In genomic region chr1:207753611-207754010, GRCh38 we compare ENCODE assay signal across 10 cellular contexts.
DNase-seq lines count a peak whose midpoint lies in the region; FAIRE-seq and TF ChIP-seq lines count a peak whose summit lies in the region.
"Had no signal": no experiment of that assay in that cellular context is flagged by ENCODE, and none has a peak within 500 bp of the region (broad histone marks: within the 10 kb centered on the region; RNA-seq: fewer than 3 reads in every experiment).

No MANE protein-coding gene starts in this region.

- TF ChIP-seq CTCF in epithelial cell of esophagus (IDR thresholded peaks at IDR 0.05; ENCODE audit: insufficient read depth, low read depth, low read length, missing control alignments) (no peak), parathyroid adenoma (IDR thresholded peaks at IDR 0.05) (no peak)

- DNase-seq in OCI-M1 (lab: John Stamatoyannopoulos, UW): peak; percentile 42
- DNase-seq in epithelial cell of esophagus (ENCODE audit: low read depth): no peak
- no peak for DNase-seq in GM03348 (ENCODE audit: low spot score)
- no peak for DNase-seq in SW480 (ENCODE audit: low spot score)
- no peak for DNase-seq in GM19239 (ENCODE audit: insufficient read length, low spot score)
- DNase-seq in KBM-7: no peak
- DNase-seq: brain microvascular endothelial cell, occipital lobe had no signal

- H3K4me3 ChIP-seq in GM08714 (ENCODE audit: low read length) (peak overlapping the region; percentile 78), epithelial cell of esophagus (ENCODE audit: low read length) (peak overlapping the region; percentile 91), parathyroid adenoma (ENCODE audit: low read depth, low read length) (peak overlapping the region; percentile 40)

- no peaks in the 10 kb centered on the region for H3K9me3 ChIP-seq in parathyroid adenoma (ENCODE audit: control insufficient read depth, low read length)

- in situ Hi-C loops in KBM-7 (cut with MboI; ENCODE audit: low pct_unique_long_range_greater_than_20kb, low sequenced_read_pairs): no loop called here

- H3K4me1 ChIP-seq in parathyroid adenoma: peaks cover 2% of the 10 kb centered on the region

- no peak for FAIRE-seq in GM19239 (lab: Jason Lieb, UNC)

- no peaks in the 10 kb centered on the region for H3K27me3 ChIP-seq in parathyroid adenoma (ENCODE audit: control insufficient read depth, insufficient read depth, low read length)
- H3K27me3 ChIP-seq: brain microvascular endothelial cell had no signal

- no peak overlapping the region for H2AFZ ChIP-seq in parathyroid adenoma

- H3K27ac ChIP-seq in parathyroid adenoma: no peak overlapping the region
- H3K27ac ChIP-seq: brain microvascular endothelial cell had no signal

- no peak overlapping the region for H3K9ac ChIP-seq in parathyroid adenoma

- peaks cover 18% of the 10 kb centered on the region for H3K79me2 ChIP-seq in parathyroid adenoma

- no peaks in the 10 kb centered on the region for H3K36me3 ChIP-seq in parathyroid adenoma (ENCODE audit: control insufficient read depth, insufficient read depth, low read length)

- H3K4me2 ChIP-seq in parathyroid adenoma (ENCODE audit: low read length): peak overlapping the region; percentile 84

Comparison
In these comparisons a context has a peak if more than half of its experiments do, and no peak if none do; other contexts are left out.
1. H3K4me3 ChIP-seq: peak in every context shown above with its lines; median percentile 91 in epithelial cell of esophagus; 78 in GM08714; 40 in parathyroid adenoma.